ENCODE assay signal across 15 cellular contexts in genomic region chr1:26574690-26575349, GRCh38. TPM values are rescaled to one million over a fixed set of nuclear protein-coding genes. Genes with fewer than 3 reads are reported as not detected.
A peak's percentile ranks its signal among the peaks of the same experiment; 100 is the strongest.
DNase-seq lines count a peak whose midpoint lies in the region; ATAC-seq, FAIRE-seq and TF ChIP-seq lines count a peak whose summit lies in the region.
"Had no signal": no experiment of that assay in that cellular context is flagged by ENCODE, and none has a peak within 500 bp of the region (broad histone marks: within the 10 kb centered on the region; RNA-seq: fewer than 3 reads in every experiment).

No MANE protein-coding gene starts in this region.

- BruUV-seq in K562 (replicated peaks; lab: Mats Ljungman, UMichigan), result no TSS peak

- no peak overlapping the region for H3K4me3 ChIP-seq in right atrium auricular region
- H3K4me3 ChIP-seq in K562, result no peak overlapping the region
- no peak overlapping the region for H3K4me3 ChIP-seq in aorta (ENCODE audit: low read length in 2 of 2)
- no peak overlapping the region for H3K4me3 ChIP-seq in Peyer's patch
- H3K4me3 ChIP-seq: BLaER1, body of pancreas had no signal

- WGBS in K562 (ENCODE audit: insufficient coverage, low coverage, missing lambda C conversion rate), result 76% methylated on average over 7 of the region's 7 CpGs
- 34 to 40% methylated on average over 7 of the region's 7 CpGs for WGBS in aorta, 2 donors

- intact Hi-C loops in Right ventricle myocardium superior (cut with DNase I), result no loop called here
- intact Hi-C loops in K562 (cut with micrococcal nuclease), result no loop called here
- intact Hi-C loops in aorta (cut with DNase I), result no loop called here

- H3K4me1 ChIP-seq in right atrium auricular region (peaks cover 0 to 7% of the 10 kb centered on the region in 2 donors), K562 (replicated peaks in 1 of 2; ENCODE audit: control insufficient read depth in 2 of 2, insufficient read depth in 2 of 2, low read length in 2 of 2) (peaks cover 10 to 15% of the 10 kb centered on the region in 2 experiments; a peak in 4 of 5 replicates), aorta (ENCODE audit: control insufficient read depth in 1 of 2, insufficient read depth in 2 of 2, low read length in 2 of 2) (no peaks in the 10 kb centered on the region), Peyer's patch (no peaks in the 10 kb centered on the region)
- H3K4me1 ChIP-seq: BLaER1, body of pancreas had no signal

- peak; percentile 75 for ATAC-seq in Right ventricle myocardium superior (ENCODE audit: poor library complexity)
- peak; percentile 52 for ATAC-seq in K562
- peak; percentile 61 for ATAC-seq in left lobe of liver
- ATAC-seq in aorta (ENCODE audit: low FRiP score), result no peak
- ATAC-seq in GM19035 (IDR thresholded peaks at IDR 0.05; ENCODE audit: unreplicated experiment), result no peak
- ATAC-seq in HG03571 (IDR thresholded peaks at IDR 0.05; ENCODE audit: unreplicated experiment), result no peak
- ATAC-seq: body of pancreas had no signal

- H3K79me2 ChIP-seq in K562 (ENCODE audit: control insufficient read depth, insufficient read depth, low read length), result no peaks in the 10 kb centered on the region

- H3K27me3 ChIP-seq in right atrium auricular region, result no peaks in the 10 kb centered on the region
- H3K27me3 ChIP-seq in K562 (ENCODE audit: control insufficient read depth in 2 of 2, insufficient read depth in 2 of 2, low read length in 2 of 2), result no peaks in the 10 kb centered on the region
- no peaks in the 10 kb centered on the region for H3K27me3 ChIP-seq in aorta (ENCODE audit: control insufficient read depth in 1 of 2, insufficient read depth in 2 of 2, low read length in 1 of 2)
- no peaks in the 10 kb centered on the region for H3K27me3 ChIP-seq in Peyer's patch
- H3K27me3 ChIP-seq: BLaER1, body of pancreas had no signal

- no peaks in the 10 kb centered on the region for H3K9me1 ChIP-seq in K562 (ENCODE audit: control insufficient read depth, insufficient read depth, low read length)

- TF ChIP-seq POLR2A in K562 (conservative IDR thresholded peaks at IDR 0.05) (no peak), Peyer's patch (IDR thresholded peaks at IDR 0.05) (no peak)

- CTCF ChIA-PET in K562 (lab: Yijun Ruan, JAX; ENCODE audit: low intra/inter-chr PET ratio), result no interaction called here

- TF ChIP-seq CTCF in right atrium auricular region (IDR thresholded peaks at IDR 0.05) (no peak), K562 (IDR thresholded peaks at IDR 0.05 in 2 of 3, conservative IDR thresholded peaks at IDR 0.05 in 1 of 3; ENCODE audit: insufficient read depth in 2 of 3, low read depth in 1 of 3, low read length in 3 of 3) (no peak), Peyer's patch (IDR thresholded peaks at IDR 0.05) (no peak)

- no peak overlapping the region for H3K4me2 ChIP-seq in K562 (ENCODE audit: insufficient read depth, low read length)
- H3K4me2 ChIP-seq: BLaER1 had no signal

- H3K27ac ChIP-seq in right atrium auricular region, result no peak overlapping the region
- H3K27ac ChIP-seq in K562 (ENCODE audit: extremely low read depth, low read depth, low read length), result no peak overlapping the region
- H3K27ac ChIP-seq in aorta (ENCODE audit: low read depth in 1 of 2, low read length in 2 of 2), result no peak overlapping the region
- no peak overlapping the region for H3K27ac ChIP-seq in Peyer's patch
- H3K27ac ChIP-seq: BLaER1, body of pancreas had no signal

- peak; percentile 58 for FAIRE-seq in K562 (lab: Jason Lieb, UNC)
- FAIRE-seq: HTR-8/SVneo had no signal

- H3K36me3 ChIP-seq in right atrium auricular region (no peaks in the 10 kb centered on the region), K562 (ENCODE audit: control insufficient read depth, insufficient read depth, low read length) (peaks cover 48% of the 10 kb centered on the region; the same call in 2 of the 3 replicates), aorta (ENCODE audit: control insufficient read depth in 1 of 2, insufficient read depth in 2 of 2, low read length in 1 of 2) (no peaks in the 10 kb centered on the region), Peyer's patch (peaks cover 0 to 59% (median 2%) of the 10 kb centered on the region in 3 donors)

- H3K9me3 ChIP-seq in right atrium auricular region (no peaks in the 10 kb centered on the region), K562 (replicated peaks; ENCODE audit: control insufficient read depth, insufficient read depth, low read depth, low read length) (no peaks in the 10 kb centered on the region), aorta (ENCODE audit: control insufficient read depth, low read length) (no peaks in the 10 kb centered on the region), Peyer's patch (no peaks in the 10 kb centered on the region)
- H3K9me3 ChIP-seq: BLaER1, body of pancreas had no signal

- H2AFZ ChIP-seq in K562 (ENCODE audit: low read depth, low read length), result no peak overlapping the region

- in situ Hi-C loops in K562 (cut with MboI), result no loop called here

- POLR2A ChIA-PET in K562 (lab: Yijun Ruan, JAX), result interaction anchor here (0.8 to 2.6 kb wide), 3 partner anchors 10 to 34 kb away, joined by 3 to 13 read pairs (median 3); no protein-coding TSS in a partner anchor

- TF ChIP-seq RAD21 in K562 (CRISPR knock-in tag; conservative IDR thresholded peaks at IDR 0.05 in 1 of 2, IDR thresholded peaks at IDR 0.05 in 1 of 2), result no peak

- H3K9ac ChIP-seq in K562 (ENCODE audit: insufficient read depth in 1 of 2, low read depth in 2 of 2, low read length in 2 of 2), result peak overlapping the region in 1 of 2 experiments; percentile 84; a peak in 2 of 4 replicates
- H3K9ac ChIP-seq: BLaER1 had no signal

- TF ChIP-seq EP300 in K562 (IDR thresholded peaks at IDR 0.05; ENCODE audit: low read length), result no peak

- no peaks in the 10 kb centered on the region for H4K20me1 ChIP-seq in K562 (replicated peaks; ENCODE audit: control insufficient read depth, insufficient read depth, low read length)

- DNase-seq in Right ventricle myocardium superior (peak; percentile 62), right atrium auricular region (ENCODE audit: low spot score) (no peak), K562 (ENCODE audit: extremely low read depth in 1 of 4, low spot score in 3 of 4) (no peak), left lobe of liver (ENCODE audit: low spot score) (no peak), aorta (peak; percentile 49 to 54), Peyer's patch (no peak)
- DNase-seq: activated CD4-positive, CD25-positive, alpha-beta regulatory T cell treated with anti-CD3 and anti-CD28 coated beads, Interleukin-2, amount 50 U/mL, for 72 hours; midbrain; NCI-H2081; RPMI8226 had no signal

TF ChIP-seq in K562, 482 proteins besides CTCF, POLR2A, EP300 and RAD21:
- no peak for TF ChIP-seq SIN3B (IDR thresholded peaks at IDR 0.05; ENCODE audit: low read depth)
- no peak for TF ChIP-seq CHCHD3 (CRISPR knock-in tag; IDR thresholded peaks at IDR 0.05)
- no peak for TF ChIP-seq CGGBP1 (CRISPR knock-in tag; IDR thresholded peaks at IDR 0.05)

RNA-seq across cellular contexts. Expression of gene RPS6KA1, which starts 45.3 kb away (rescaled TPM):
- 3.9 TPM for total RNA-seq in Right ventricle myocardium superior
- 1 to 10 TPM; 1.8 to 6.9 TPM for total RNA-seq in right atrium auricular region
- 64.2 and 141 TPM in 2 replicates for total RNA-seq in K562 (2011; cell fraction: chromatin; rRNA removed; ENCODE audit: low replicate concordance)
- 77.4 and 79.9 TPM in 2 replicates for total RNA-seq in K562 (2011; cell fraction: nucleolus; rRNA removed)
- total RNA-seq in K562 (2011; cell fraction: nucleoplasm; rRNA removed), result 68.8 and 76.8 TPM in 2 replicates
- total RNA-seq in K562 (2014; rRNA removed), result 54.8 and 67.3 TPM in 2 replicates
- 25.7 and 30.1 TPM in 2 replicates for total RNA-seq in K562 (2014; rRNA removed; fragmentation: Illumina TruSeq; extraction: Trizol)
- total RNA-seq in K562 (2015; rRNA removed; fragmentation: Illumina TruSeq; extraction: Trizol), result 40.5 and 44.4 TPM in 2 replicates
- 61.0 and 62.4 TPM in 2 replicates for total RNA-seq in K562 (2021)
- 33.0 and 33.1 TPM in 2 replicates for polyA plus RNA-seq in K562 (2011; rRNA removed)
- polyA plus RNA-seq in K562 (2011; cell fraction: cytosol; rRNA removed), result 33.1 and 54.6 TPM in 2 replicates
- 41.1 and 53.3 TPM in 2 replicates for polyA plus RNA-seq in K562 (2011; cell fraction: nucleus; rRNA removed)
- polyA plus RNA-seq in K562 (2012), result 49.6 and 51.4 TPM in 2 replicates
- polyA plus RNA-seq in K562 (2014; fragmentation: Illumina TruSeq; extraction: Trizol), result 46.3 and 49.0 TPM in 2 replicates
- 1 to 10 TPM; 2.4 to 2.9 TPM for polyA plus RNA-seq in K562 (2014; fragmentation: Nextera tagmentation; extraction: Ambion mirVana)
- polyA plus RNA-seq in K562 (2014; rRNA removed), result 35.5 and 36.9 TPM in 2 replicates
- 30.0 and 44.2 TPM in 2 replicates for polyA minus RNA-seq in K562 (2011; rRNA and poly(A)+ RNA removed)
- 40.6 and 44.9 TPM in 2 replicates for polyA minus RNA-seq in K562 (2011; cell fraction: cytosol; rRNA and poly(A)+ RNA removed)
- polyA minus RNA-seq in K562 (2011; cell fraction: nucleus; rRNA and poly(A)+ RNA removed), result 22.8 and 34.9 TPM in 2 replicates
- 12.9 TPM for total RNA-seq in left lobe of liver
- total RNA-seq in aorta, result 10 to 100 TPM; 12.0 to 21.0 TPM
- polyA plus RNA-seq in aorta, result 10 to 100 TPM in 1 of 2 donors, under 1 TPM in 1; 0.87 to 21.4 TPM
- 100 to 1,000 TPM in 3 of 4 donors, 10 to 100 TPM in 1; 69.3 to 311 (median 292) TPM for total RNA-seq in Peyer's patch

Comparison
In these comparisons a context has a peak if more than half of its experiments do, and no peak if none do; other contexts are left out.
1. DNase-seq: peak in Right ventricle myocardium superior (single experiment) and aorta (2 of 2); none in right atrium auricular region (single experiment), K562 (0 of 4), left lobe of liver (single experiment) and Peyer's patch (0 of 3).
2. ATAC-seq: peak in Right ventricle myocardium superior (single experiment), K562 (single experiment) and left lobe of liver (single experiment); none in aorta (single experiment), GM19035 (single experiment) and HG03571 (single experiment).